ENCODE assay signal across 31 cellular contexts in the genomic region with DNA sequence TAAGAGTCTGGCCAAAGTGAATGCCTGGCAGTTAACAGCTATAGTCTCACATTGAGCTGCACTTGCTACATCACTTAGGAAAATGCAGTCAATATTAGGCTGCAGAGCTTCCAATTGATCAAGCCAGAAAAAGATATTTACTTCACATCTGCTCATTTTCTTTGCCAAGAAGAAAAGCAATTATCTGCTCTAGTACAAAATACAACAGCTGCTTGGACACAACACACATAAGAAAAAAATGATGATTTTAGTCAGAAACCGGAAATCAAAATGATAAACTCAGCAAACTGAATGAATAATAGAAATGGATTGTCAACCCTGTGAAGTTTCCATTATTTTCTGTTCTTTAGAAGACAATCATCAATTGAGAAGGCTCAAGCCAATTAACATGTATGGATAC. TPM values are rescaled to one million over a fixed set of nuclear protein-coding genes. Genes with fewer than 3 reads are reported as not detected.
"Had no signal": no experiment of that assay in that cellular context is flagged by ENCODE, and none has a peak within 500 bp of the region (broad histone marks: within the 10 kb centered on the region; RNA-seq: fewer than 3 reads in every experiment).

No MANE protein-coding gene starts in this region.

- H3K4me3 ChIP-seq: adrenal gland, ascending aorta, gastroesophageal sphincter, lung, mucosa of descending colon, smooth muscle cell, vagina had no signal

- H3K36me3 ChIP-seq: adrenal gland, brain microvascular endothelial cell, vagina had no signal

- H3K4me2 ChIP-seq: smooth muscle cell had no signal

- ATAC-seq: esophagus mucosa; gastroesophageal sphincter; left lobe of liver; mucosa of descending colon; natural killer cell treated with Interleukin-12 subunit alpha and Interleukin-12 subunit beta and Interleukin-15 and Interleukin-18, amount 100 ng/mL, for 72 hours; sciatic nerve; stimulated activated memory B cell treated with anti-CD40 and anti-IgM and Interleukin-4, amounts not matched to agents 10 μg/mL and 1 μg/mL and 100 μg/mL, for 72 hours; stimulated activated naive CD8-positive, alpha-beta T cell treated with anti-CD3 and anti-CD28 coated beads, Interleukin-15, amount 100 ng/mL, for 72 hours had no signal

- H3K27ac ChIP-seq: ascending aorta, vagina, VCaP had no signal

- H3K9me3 ChIP-seq: adrenal gland, ascending aorta, gastroesophageal sphincter, mucosa of descending colon, vagina had no signal

- DNase-seq: activated CD4-positive, alpha-beta T cell treated with anti-CD3 and anti-CD28 coated beads for 48 hours; activated CD4-positive, alpha-beta T cell treated with anti-CD3 and anti-CD28 coated beads, Interleukin-2, amount 50 U/mL, for 48 hours; activated CD8-positive, alpha-beta memory T cell treated with anti-CD3 and anti-CD28 coated beads for 24 hours; activated effector memory CD4-positive, alpha-beta T cell treated with anti-CD3 and anti-CD28 coated beads, Interleukin-2, amount 50 U/mL, for 16 hours; activated naive CD4-positive, alpha-beta T cell treated with anti-CD3 and anti-CD28 coated beads for 36 hours; activated naive CD8-positive, alpha-beta T cell treated with anti-CD3 and anti-CD28 coated beads for 36 hours; adrenal gland; brain microvascular endothelial cell; caudate nucleus; endodermal cell; hypothalamus; immature natural killer cell; mucosa of descending colon; stimulated activated CD4-positive, alpha-beta T cell treated with anti-CD3 and anti-CD28 coated beads, Interleukin-1b, Interleukin-23, amount 100 ng/mL, for 48 hours; stimulated activated CD4-positive, alpha-beta T cell treated with anti-CD3 and anti-CD28 coated beads, Interleukin-4, amount 100 ng/mL, for 4 hours; stimulated activated CD8-positive, alpha-beta memory T cell treated with anti-CD3 and anti-CD28 coated beads, Interleukin-4, amount 100 ng/mL, for 48 hours; stimulated activated naive CD8-positive, alpha-beta T cell treated with anti-CD3 and anti-CD28 coated beads, Interleukin-15, amount 100 ng/mL, for 72 hours; substantia nigra; SW 1271; T-helper 9 cell had no signal

- H3K27me3 ChIP-seq: adrenal gland, ascending aorta, brain microvascular endothelial cell, gastroesophageal sphincter, vagina had no signal

RNA-seq across cellular contexts. Expression of a gene that starts 45.3 kb away (rescaled TPM):
- total RNA-seq: activated naive CD4-positive, alpha-beta T cell treated with anti-CD3 and anti-CD28 coated beads for 36 hours; activated naive CD8-positive, alpha-beta T cell treated with anti-CD3 and anti-CD28 coated beads for 36 hours; natural killer cell treated with Interleukin-12 subunit alpha and Interleukin-12 subunit beta and Interleukin-15 and Interleukin-18, amount 100 ng/mL, for 72 hours had no signal
- polyA plus RNA-seq: immature natural killer cell had no signal
